Comparison of ENCODE assay signal across 16 cellular contexts in genomic region chr11:1919428-1920127, GRCh38. TPM values are rescaled to one million over a fixed set of nuclear protein-coding genes. Genes with fewer than 3 reads are reported as not detected.
DNase-seq lines count a peak whose midpoint lies in the region; ATAC-seq and TF ChIP-seq lines count a peak whose summit lies in the region.
"Had no signal": no experiment of that assay in that cellular context is flagged by ENCODE, and none has a peak within 500 bp of the region (broad histone marks: within the 10 kb centered on the region; RNA-seq: fewer than 3 reads in every experiment).

Gene TNNT3, plus strand, starts transcription at chr11:1919703. Its CDS starts 3,172 bp downstream, at chr11:1922875.

- intact Hi-C loops in lower leg skin (cut with DNase I; ENCODE audit: low total_unique reads), result loop anchor here (5.0 kb wide), 1 partner anchor 37 kb away; no protein-coding TSS in a partner anchor

- no peak within 1 kb of the TSS for H2AFZ ChIP-seq in SK-N-SH (ENCODE audit: low read depth)
- H2AFZ ChIP-seq: PC-9 had no signal

- H3K36me3 Mint-ChIP-seq in stimulated activated effector memory CD8-positive, alpha-beta T cell treated with anti-CD3 and anti-CD28 coated beads, Interleukin-12 subunit alpha, Interleukin-12 subunit beta, amount 100 ng/mL, for 72 hours, result peaks cover 75% of the 10 kb centered on the region

- TF ChIP-seq POLR2A in lower leg skin (IDR thresholded peaks at IDR 0.05), result no peak

- no peaks in the 10 kb centered on the region for H3K9me3 ChIP-seq in SK-N-SH

- H3K9me3 Mint-ChIP-seq in stimulated activated effector memory CD8-positive, alpha-beta T cell treated with anti-CD3 and anti-CD28 coated beads, Interleukin-12 subunit alpha, Interleukin-12 subunit beta, amount 100 ng/mL, for 72 hours, result no peaks in the 10 kb centered on the region

- no peak for ATAC-seq in SK-N-SH treated with all-trans-retinoic acid at 6 μM for 48 hours
- no peak for ATAC-seq in stimulated activated effector memory CD8-positive, alpha-beta T cell treated with anti-CD3 and anti-CD28 coated beads, Interleukin-12 subunit alpha, Interleukin-12 subunit beta, amount 100 ng/mL, for 72 hours
- ATAC-seq: foreskin keratinocyte, T-helper 17 cell had no signal

- H3K27ac Mint-ChIP-seq in stimulated activated effector memory CD8-positive, alpha-beta T cell treated with anti-CD3 and anti-CD28 coated beads, Interleukin-12 subunit alpha, Interleukin-12 subunit beta, amount 100 ng/mL, for 72 hours, result peak within 1 kb of the TSS; percentile 92
- H3K27ac Mint-ChIP-seq: T-helper 17 cell had no signal

- POLR2A ChIA-PET in SK-N-SH (lab: Yijun Ruan, JAX), result no interaction called here

- H3K4me1 ChIP-seq in SK-N-SH (ENCODE audit: control insufficient read depth in 1 of 2, insufficient read depth in 2 of 2, low read depth in 1 of 2, low read length in 1 of 2), result peaks cover 0 to 21% of the 10 kb centered on the region in 2 experiments; a peak in 1 of 4 replicates
- H3K4me1 ChIP-seq: foreskin keratinocyte had no signal

- peaks cover 56% of the 10 kb centered on the region for H3K4me1 Mint-ChIP-seq in stimulated activated effector memory CD8-positive, alpha-beta T cell treated with anti-CD3 and anti-CD28 coated beads, Interleukin-12 subunit alpha, Interleukin-12 subunit beta, amount 100 ng/mL, for 72 hours

- no peaks in the 10 kb centered on the region for H3K27me3 ChIP-seq in SK-N-SH (ENCODE audit: insufficient read depth)

- no peak within 1 kb of the TSS for H3K4me3 Mint-ChIP-seq in stimulated activated effector memory CD8-positive, alpha-beta T cell treated with anti-CD3 and anti-CD28 coated beads, Interleukin-12 subunit alpha, Interleukin-12 subunit beta, amount 100 ng/mL, for 72 hours
- H3K4me3 Mint-ChIP-seq: T-helper 17 cell had no signal

- no peaks in the 10 kb centered on the region for H4K20me1 ChIP-seq in SK-N-SH (ENCODE audit: insufficient read depth)

- no peak for TF ChIP-seq RAD21 in SK-N-SH (IDR thresholded peaks at IDR 0.05; ENCODE audit: low read length)

- H3K4me2 ChIP-seq in SK-N-SH, result no peak within 1 kb of the TSS
- H3K4me2 ChIP-seq: PC-9 had no signal

- no peaks in the 10 kb centered on the region for H3K9me2 ChIP-seq in SK-N-SH

- TF ChIP-seq EP300 in SK-N-SH (IDR thresholded peaks at IDR 0.05; ENCODE audit: borderline replicate concordance in 1 of 2, low read depth in 1 of 2, low read length in 1 of 2), result no peak

- H3K4me3 ChIP-seq in SK-N-SH (ENCODE audit: low read depth in 2 of 2, low read length in 1 of 2), result no peak within 1 kb of the TSS
- no peak within 1 kb of the TSS for H3K4me3 ChIP-seq in lower leg skin (ENCODE audit: low read depth, poor library complexity, severe bottlenecking)
- H3K4me3 ChIP-seq: PC-9 had no signal

- WGBS in SK-N-SH (ENCODE audit: low lambda C conversion rate), result 65% methylated on average over 12 of the region's 30 CpGs
- WGBS in adipose tissue, 3 donors, result 78 to 87% (median 80%) methylated on average over 30 of the region's 30 CpGs
- 65 to 71% methylated on average over 20 to 26 of the region's 30 CpGs for WGBS in lower leg skin, 2 donors

- TF ChIP-seq CTCF in SK-N-SH (IDR thresholded peaks at IDR 0.05), result no peak
- TF ChIP-seq CTCF in lower leg skin (IDR thresholded peaks at IDR 0.05), result no peak

- CTCF ChIA-PET in SK-N-SH (lab: Yijun Ruan, JAX), result interaction anchor here (1.0 to 3.5 kb wide), 5 partner anchors 15 to 231 kb away, joined by 3 to 16 read pairs (median 7); no protein-coding TSS in a partner anchor

- no peaks in the 10 kb centered on the region for H3F3A ChIP-seq in SK-N-SH (replicated peaks; ENCODE audit: insufficient read depth)

- H3K79me2 ChIP-seq in SK-N-SH (ENCODE audit: insufficient read depth), result no peaks in the 10 kb centered on the region

- DNase-seq in SK-N-SH (peak; percentile 38), iPS-NIHi7 (ENCODE audit: extremely low spot score) (peak; percentile 41), SW480 (ENCODE audit: low spot score) (no peak), NCI-H774 (lab: John Stamatoyannopoulos, UW) (no peak), lower leg skin (ENCODE audit: low spot score in 2 of 2) (no peak)
- peak in 1 of 2 donors; percentile 48 for DNase-seq in stimulated activated effector memory CD8-positive, alpha-beta T cell treated with anti-CD3 and anti-CD28 coated beads, Interleukin-12 subunit alpha, Interleukin-12 subunit beta, amount 100 ng/mL, for 72 hours (ENCODE audit: low spot score in 2 of 2)
- DNase-seq: effector CD8-positive, alpha-beta T cell; foreskin keratinocyte; NCI-H2227 treated with DMSO at 0.1 percent for 48 hours; PC-9; T-helper 17 cell had no signal

- H3K27ac ChIP-seq in SK-N-SH (ENCODE audit: low read depth in 2 of 2, low read length in 1 of 2), result no peak within 1 kb of the TSS
- no peak within 1 kb of the TSS for H3K27ac ChIP-seq in adipose tissue (ENCODE audit: low read depth, low read length)
- H3K27ac ChIP-seq: foreskin keratinocyte, PC-9 had no signal

- H3K9ac ChIP-seq in SK-N-SH, result no peak within 1 kb of the TSS

- H3K36me3 ChIP-seq in SK-N-SH (replicated peaks in 1 of 2; ENCODE audit: control insufficient read depth in 1 of 2, insufficient read depth in 2 of 2, low read length in 1 of 2), result no peaks in the 10 kb centered on the region

TF ChIP-seq in SK-N-SH, 30 proteins besides CTCF, POLR2A, EP300 and RAD21:
- TF ChIP-seq FOSL2 (IDR thresholded peaks at IDR 0.05; ENCODE audit: borderline replicate concordance, low read depth), result no peak
- TF ChIP-seq TCF12 (IDR thresholded peaks at IDR 0.05), result no peak

TF ChIP-seq in SK-N-SH treated with all-trans-retinoic acid at 6 μM for 48 hours, 23 proteins besides CTCF, POLR2A, EP300 and RAD21:
- TF ChIP-seq, protein P1, sequence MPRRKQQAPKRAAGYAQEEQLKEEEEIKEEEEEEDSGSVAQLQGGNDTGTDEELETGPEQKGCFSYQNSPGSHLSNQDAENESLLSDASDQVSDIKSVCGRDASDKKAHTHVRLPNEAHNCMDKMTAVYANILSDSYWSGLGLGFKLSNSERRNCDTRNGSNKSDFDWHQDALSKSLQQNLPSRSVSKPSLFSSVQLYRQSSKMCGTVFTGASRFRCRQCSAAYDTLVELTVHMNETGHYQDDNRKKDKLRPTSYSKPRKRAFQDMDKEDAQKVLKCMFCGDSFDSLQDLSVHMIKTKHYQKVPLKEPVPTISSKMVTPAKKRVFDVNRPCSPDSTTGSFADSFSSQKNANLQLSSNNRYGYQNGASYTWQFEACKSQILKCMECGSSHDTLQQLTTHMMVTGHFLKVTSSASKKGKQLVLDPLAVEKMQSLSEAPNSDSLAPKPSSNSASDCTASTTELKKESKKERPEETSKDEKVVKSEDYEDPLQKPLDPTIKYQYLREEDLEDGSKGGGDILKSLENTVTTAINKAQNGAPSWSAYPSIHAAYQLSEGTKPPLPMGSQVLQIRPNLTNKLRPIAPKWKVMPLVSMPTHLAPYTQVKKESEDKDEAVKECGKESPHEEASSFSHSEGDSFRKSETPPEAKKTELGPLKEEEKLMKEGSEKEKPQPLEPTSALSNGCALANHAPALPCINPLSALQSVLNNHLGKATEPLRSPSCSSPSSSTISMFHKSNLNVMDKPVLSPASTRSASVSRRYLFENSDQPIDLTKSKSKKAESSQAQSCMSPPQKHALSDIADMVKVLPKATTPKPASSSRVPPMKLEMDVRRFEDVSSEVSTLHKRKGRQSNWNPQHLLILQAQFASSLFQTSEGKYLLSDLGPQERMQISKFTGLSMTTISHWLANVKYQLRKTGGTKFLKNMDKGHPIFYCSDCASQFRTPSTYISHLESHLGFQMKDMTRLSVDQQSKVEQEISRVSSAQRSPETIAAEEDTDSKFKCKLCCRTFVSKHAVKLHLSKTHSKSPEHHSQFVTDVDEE (CRISPR knock-in tag; IDR thresholded peaks at IDR 0.05), result no peak

RNA-seq across cellular contexts. Expression of gene TNNT3, which starts in this region (rescaled TPM):
- polyA plus RNA-seq in SK-N-SH (2012; rRNA removed) (not detected in 2 replicates), adipose tissue (10 to 100 TPM in 2 of 3 donors, 1 to 10 TPM in 1; 2.2 to 50.0 (median 12.7) TPM)
- not detected in 2 replicates for polyA plus RNA-seq in SK-N-SH (2012; cell fraction: cytosol; rRNA removed)
- 0.08 TPM in 1 of 2 replicates, not detected in the other for polyA plus RNA-seq in SK-N-SH (2012; cell fraction: nucleus; rRNA removed)
- 1 to 10 TPM; 1.2 to 6.6 (median 4.1) TPM for total RNA-seq in lower leg skin
- total RNA-seq: A172, foreskin keratinocyte, kidney epithelial cell, PC-9 had no signal
- polyA plus RNA-seq: foreskin keratinocyte, neural cell had no signal

Comparison
In these comparisons a context has a peak if more than half of its experiments do, and no peak if none do; other contexts are left out.
1. Peak in DNase-seq in SK-N-SH; RNA of the gene not detected or under 1 TPM.